Comparison of ENCODE assay signal across 1 cellular context in genomic region chr21:16587141-16587570, GRCh38.
A peak's percentile ranks its signal among the peaks of the same experiment; 100 is the strongest.
TF ChIP-seq lines count a peak whose summit lies in the region.

No MANE protein-coding gene starts in this region.

TF ChIP-seq in liver, 16 proteins besides CTCF, POLR2A, EP300 and RAD21 (continued from another document):
- peak; percentile 59 for TF ChIP-seq FOXA2 (IDR thresholded peaks at IDR 0.05)
- TF ChIP-seq HNF4A (conservative IDR thresholded peaks at IDR 0.05) = peak; percentile 56 to 71
TF ChIP-seq in liver: peak in this region for 10.
